In the genomic region with DNA sequence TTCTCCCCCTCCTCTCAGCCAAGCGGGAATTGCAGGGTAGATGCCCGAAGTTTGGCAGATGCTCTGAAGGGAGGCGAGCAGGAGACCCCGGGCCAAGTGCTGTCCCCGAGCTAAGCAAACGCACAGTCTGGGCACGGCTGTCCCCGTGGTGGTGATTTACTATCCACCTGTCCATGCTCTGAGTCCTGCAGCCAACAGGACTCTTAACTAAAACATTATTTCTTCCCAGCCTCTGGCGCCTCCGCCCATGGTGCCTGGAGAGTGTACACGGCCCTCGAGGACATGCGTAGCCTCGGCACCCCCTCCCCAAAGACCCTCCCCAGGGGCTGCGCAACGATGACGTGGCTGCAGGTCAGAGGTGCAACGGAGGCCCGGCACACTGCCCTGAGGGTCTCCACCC, we compare ENCODE assay signal across 24 cellular contexts. TPM values are rescaled to one million over a fixed set of nuclear protein-coding genes. Genes with fewer than 3 reads are reported as not detected.
A peak's percentile ranks its signal among the peaks of the same experiment; 100 is the strongest.
DNase-seq lines count a peak whose midpoint lies in the region; ATAC-seq, FAIRE-seq and TF ChIP-seq lines count a peak whose summit lies in the region.
"Had no signal": no experiment of that assay in that cellular context is flagged by ENCODE, and none has a peak within 500 bp of the region (broad histone marks: within the 10 kb centered on the region; RNA-seq: fewer than 3 reads in every experiment).

No MANE protein-coding gene starts in this region.

- no peak overlapping the region for H2BK5ac ChIP-seq in H1 (ENCODE audit: low read depth, low read length)

- H4K5ac ChIP-seq in H1 (ENCODE audit: insufficient read length, low read depth, low read length), result no peak overlapping the region

- H3K9me3 ChIP-seq in H1 (ENCODE audit: insufficient read depth in 2 of 2, low read depth in 1 of 2, low read length in 1 of 2) (peaks cover 5 to 8% of the 10 kb centered on the region in 2 experiments; a peak in 3 of 4 replicates), esophagus squamous epithelium (peaks cover 0 to 11% (median 0%) of the 10 kb centered on the region in 3 donors), suprapubic skin (peaks cover 7% of the 10 kb centered on the region)

- no peak for TF ChIP-seq CTCF in H1 (IDR thresholded peaks at IDR 0.05; ENCODE audit: control extremely low read depth in 1 of 3, insufficient read depth in 1 of 3, low read depth in 1 of 3, low read length in 3 of 3)
- TF ChIP-seq CTCF in esophagus squamous epithelium (IDR thresholded peaks at IDR 0.05), result no peak
- TF ChIP-seq CTCF in suprapubic skin (IDR thresholded peaks at IDR 0.05), result no peak

- 82% methylated on average over 16 of the region's 19 CpGs; no CpG with 5 or more reads in 1 of the 2 experiments for WGBS in H1 (ENCODE audit: extremely low coverage in 1 of 2, insufficient coverage in 1 of 2, insufficient read length in 1 of 2, insufficient replicate concordance in 2 of 2, low coverage in 1 of 2, low lambda C conversion rate in 2 of 2, missing lambda C conversion rate in 1 of 2), 2 experiments
- WGBS in esophagus squamous epithelium, 2 donors, result 41 to 59% methylated on average over 13 to 17 of the region's 19 CpGs
- WGBS in suprapubic skin, result 32% methylated on average over 14 of the region's 19 CpGs

- no peaks in the 10 kb centered on the region for H3K36me3 ChIP-seq in H1 (ENCODE audit: control insufficient read depth in 2 of 4, insufficient read depth in 4 of 4, low read length in 3 of 4)
- H3K36me3 ChIP-seq in esophagus squamous epithelium, result peaks cover 0 to 27% (median 0%) of the 10 kb centered on the region in 3 donors
- H3K36me3 ChIP-seq in suprapubic skin, result peaks cover 10% of the 10 kb centered on the region

- no peak for TF ChIP-seq POLR2A in H1 (IDR thresholded peaks at IDR 0.05; ENCODE audit: control extremely low read depth in 1 of 2, low read depth in 2 of 2, low read length in 2 of 2)
- no peak for TF ChIP-seq POLR2A in esophagus squamous epithelium (IDR thresholded peaks at IDR 0.05)
- no peak for TF ChIP-seq POLR2A in suprapubic skin (IDR thresholded peaks at IDR 0.05)

- no peak overlapping the region for H3K4me2 ChIP-seq in H1 (ENCODE audit: insufficient read depth in 1 of 2, low read depth in 2 of 2, low read length in 2 of 2)
- H3K4me2 ChIP-seq: BLaER1, GM23338 had no signal

- H3K4me1 ChIP-seq in H1 (replicated peaks in 1 of 4; ENCODE audit: control insufficient read depth in 3 of 4, insufficient read depth in 4 of 4, low read length in 3 of 4) (peaks cover 0 to 9% (median 4%) of the 10 kb centered on the region in 4 experiments; a peak in 3 of 7 replicates), esophagus squamous epithelium (peaks cover 4 to 75% (median 16%) of the 10 kb centered on the region in 3 donors), suprapubic skin (peaks cover 24% of the 10 kb centered on the region)

- no peaks in the 10 kb centered on the region for H3K79me1 ChIP-seq in H1 (ENCODE audit: low read depth, low read length)

- H3K18ac ChIP-seq in H1 (ENCODE audit: extremely low read depth, low read length), result no peak overlapping the region

- no peaks in the 10 kb centered on the region for H4K20me1 ChIP-seq in H1 (replicated peaks in 1 of 2; ENCODE audit: control insufficient read depth in 1 of 2, insufficient read depth in 2 of 2, low read length in 2 of 2)
- H4K20me1 ChIP-seq: BLaER1 had no signal

- no peak for TF ChIP-seq EP300 in H1 (IDR thresholded peaks at IDR 0.05; ENCODE audit: borderline replicate concordance in 1 of 2, low read depth in 2 of 2, low read length in 2 of 2)
- no peak for TF ChIP-seq EP300 in suprapubic skin (IDR thresholded peaks at IDR 0.05)

- FAIRE-seq in H1 (lab: Jason Lieb, UNC), result no peak
- FAIRE-seq: A204.1, D721Med, GM12891, GM18507, H54 had no signal

- H3K23ac ChIP-seq in H1 (ENCODE audit: insufficient read length), result no peak overlapping the region

- TF ChIP-seq RAD21 in H1 (IDR thresholded peaks at IDR 0.05 in 1 of 2, conservative IDR thresholded peaks at IDR 0.05 in 1 of 2; ENCODE audit: low read depth in 2 of 2, low read length in 2 of 2), result no peak

- intact Hi-C loops in Right ventricle myocardium superior (cut with DNase I) (no loop called here), cardiac septum (cut with DNase I) (no loop called here), esophagus squamous epithelium (cut with DNase I) (no loop called here), sciatic nerve (cut with DNase I) (no loop called here)

- H4K8ac ChIP-seq in H1 (ENCODE audit: extremely low read depth, insufficient read depth, low read length), result no peak overlapping the region

- 0 out of 2 replicates have a peak overlapping the region, but pooled peaks have one; percentile 32 for H2BK20ac ChIP-seq in H1 (ENCODE audit: low read length)

- no peak overlapping the region for H3K9ac ChIP-seq in H1 (replicated peaks in 1 of 4; ENCODE audit: extremely low read depth in 1 of 4, low read depth in 3 of 4, low read length in 3 of 4)
- H3K9ac ChIP-seq: BLaER1 had no signal

- no peak overlapping the region for H4K91ac ChIP-seq in H1 (replicated peaks; ENCODE audit: insufficient read length, low read length)

- no peak overlapping the region for H3K14ac ChIP-seq in H1 (ENCODE audit: insufficient read length)

- POLR2A ChIA-PET in H1 (lab: Charles Lee; ENCODE audit: partially characterized antibody), result interaction anchor here (1.1 kb wide), 1 partner anchor 131 kb away, joined by 3 read pairs; no protein-coding TSS in a partner anchor

- CTCF ChIA-PET in H1 (lab: Charles Lee; ENCODE audit: partially characterized antibody), result interaction anchor here (0.6 to 12.1 kb wide), 9 partner anchors 8 to 766 kb away, joined by 3 to 206 read pairs (median 4); partner anchors contain the start of gene TINCR

- H3K79me2 ChIP-seq in H1 (ENCODE audit: control insufficient read depth in 1 of 2, insufficient read depth in 2 of 2, low read length in 2 of 2), result no peaks in the 10 kb centered on the region

- no peak overlapping the region for H3K4ac ChIP-seq in H1 (replicated peaks; ENCODE audit: insufficient read length, low read depth, low read length)

- H3K27ac ChIP-seq in H1 (ENCODE audit: low read depth, low read length) (no peak overlapping the region; the same call in 1 of the 2 replicates), esophagus squamous epithelium (peak overlapping the region in 3 of 4 donors; percentile 40 to 92 (median 91)), suprapubic skin (peak overlapping the region; percentile 48)
- H3K27ac ChIP-seq: 22Rv1, BLaER1, C4-2B had no signal

- H3K4me3 ChIP-seq in H1 (ENCODE audit: extremely low read depth in 1 of 4, insufficient read depth in 2 of 4, low read depth in 3 of 4, low read length in 4 of 4) (no peak overlapping the region), esophagus squamous epithelium (no peak overlapping the region), suprapubic skin (no peak overlapping the region)
- H3K4me3 ChIP-seq: BLaER1, GM23338 had no signal

- H3K27me3 ChIP-seq in H1 (replicated peaks in 1 of 4; ENCODE audit: control insufficient read depth in 3 of 4, extremely low read depth in 1 of 4, insufficient read depth in 3 of 4, low read length in 3 of 4), result no peaks in the 10 kb centered on the region
- peaks cover 0 to 61% (median 0%) of the 10 kb centered on the region in 4 donors for H3K27me3 ChIP-seq in esophagus squamous epithelium
- peaks cover 39% of the 10 kb centered on the region for H3K27me3 ChIP-seq in suprapubic skin
- H3K27me3 ChIP-seq: BLaER1 had no signal

- H2BK120ac ChIP-seq in H1 (replicated peaks; ENCODE audit: low read depth, low read length), result no peak overlapping the region

- DNase-seq in Right ventricle myocardium superior (peak; percentile 13), cardiac septum (ENCODE audit: low spot score) (no peak), H1 (ENCODE audit: low read depth in 1 of 2, low spot score in 2 of 2) (no peak), esophagus squamous epithelium (lab: John Stamatoyannopoulos, UW) (no peak), suprapubic skin (ENCODE audit: low spot score in 2 of 2) (no peak), EL (no peak), sciatic nerve (ENCODE audit: low spot score) (no peak)
- no peak for DNase-seq in effector CD4-positive, alpha-beta T cell
- DNase-seq: CD4-positive, CD25-positive, alpha-beta regulatory T cell; CD8-positive, alpha-beta T cell; DMS 273 treated with DMSO at 0.1 percent for 48 hours; DMS79; GF-D8; HCEC 1CT had no signal

- no peak overlapping the region for H2AK5ac ChIP-seq in H1 (ENCODE audit: low read depth, low read length)

- H2BK15ac ChIP-seq in H1 (ENCODE audit: low read length), result no peak overlapping the region

- no peak overlapping the region for H2AFZ ChIP-seq in H1 (ENCODE audit: low read length)
- H2AFZ ChIP-seq: GM23338 had no signal

- no peak overlapping the region for H3K56ac ChIP-seq in H1 (replicated peaks; ENCODE audit: insufficient read length, low read depth, low read length)

- no peak for ATAC-seq in Right ventricle myocardium superior (ENCODE audit: poor library complexity)
- ATAC-seq in sciatic nerve, result no peak
- ATAC-seq: CD8-positive, alpha-beta T cell; GM23338 had no signal

- H2BK12ac ChIP-seq in H1 (ENCODE audit: low read depth, low read length), result no peak overlapping the region

- peaks cover 2% of the 10 kb centered on the region; the same call in 1 of the 2 replicates for H3K23me2 ChIP-seq in H1 (ENCODE audit: low read depth, low read length)

TF ChIP-seq in H1, 55 proteins besides CTCF, POLR2A, EP300 and RAD21 (continues in another document):
- no peak for TF ChIP-seq RXRA (IDR thresholded peaks at IDR 0.05; ENCODE audit: insufficient read depth, low read depth, low read length)
- no peak for TF ChIP-seq SRF (IDR thresholded peaks at IDR 0.05; ENCODE audit: low read depth, low read length)
- TF ChIP-seq, protein P1, sequence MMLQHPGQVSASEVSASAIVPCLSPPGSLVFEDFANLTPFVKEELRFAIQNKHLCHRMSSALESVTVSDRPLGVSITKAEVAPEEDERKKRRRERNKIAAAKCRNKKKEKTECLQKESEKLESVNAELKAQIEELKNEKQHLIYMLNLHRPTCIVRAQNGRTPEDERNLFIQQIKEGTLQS (IDR thresholded peaks at IDR 0.05; ENCODE audit: insufficient read depth, low read depth, low read length), result no peak
- no peak for TF ChIP-seq CREB1 (IDR thresholded peaks at IDR 0.05)
- TF ChIP-seq RNF2 (IDR thresholded peaks at IDR 0.05; ENCODE audit: borderline replicate concordance, low read depth, low read length, missing control alignments, poor library complexity, severe bottlenecking), result no peak

RNA-seq across cellular contexts. Expression of gene TINCR, which starts 7.6 kb away (rescaled TPM):
- total RNA-seq in Right ventricle myocardium superior (not detected), cardiac septum (0.16 TPM), esophagus squamous epithelium (10 to 100 TPM; 19.6 to 44.2 (median 28.0) TPM), suprapubic skin (100 to 1,000 TPM; 173 to 255 (median 185) TPM), sciatic nerve (3.7 TPM)
- total RNA-seq in H1 (2021; fragmentation: NEBNext Ultra II Directional; extraction: Animal tissue kit (Norgen Biotek cat#: 25700)), result 0.48 and 0.52 TPM in 2 replicates
- polyA plus RNA-seq in H1 (2011; rRNA removed), result 1.2 and 1.4 TPM in 2 replicates
- polyA plus RNA-seq in H1 (2011; cell fraction: cytosol; rRNA removed), result 1.1 TPM
- polyA plus RNA-seq in H1 (2011; cell fraction: nucleus; rRNA removed), result 0.86 TPM
- polyA plus RNA-seq in H1 (2012, experiment 1 of 2), result 0.29 to 0.72 TPM (median 0.65 TPM) in 4 replicates
- 0.77 TPM for polyA plus RNA-seq in H1 (2012, experiment 2 of 2)
- polyA plus RNA-seq in H1 (2013, experiment 1 of 2), result 0.30 TPM
- 0.48 TPM for polyA plus RNA-seq in H1 (2013, experiment 2 of 2)
- 0.27 and 0.38 TPM in 2 replicates for polyA minus RNA-seq in H1 (2011; rRNA and poly(A)+ RNA removed)
- 0.95 TPM for polyA minus RNA-seq in H1 (2011; cell fraction: cytosol; rRNA and poly(A)+ RNA removed)
- not detected for polyA minus RNA-seq in H1 (2011; cell fraction: nucleus; rRNA and poly(A)+ RNA removed)
- total RNA-seq: G401 had no signal
- polyA plus RNA-seq: CD4-positive, CD25-positive, alpha-beta regulatory T cell had no signal
